In genomic region chr1:240109130-240109529, GRCh38 we compare ENCODE assay signal across 25 cellular contexts. TPM values are rescaled to one million over a fixed set of nuclear protein-coding genes. Genes with fewer than 3 reads are reported as not detected.
"Had no signal": no experiment of that assay in that cellular context is flagged by ENCODE, and none has a peak within 500 bp of the region (broad histone marks: within the 10 kb centered on the region; RNA-seq: fewer than 3 reads in every experiment).

No MANE protein-coding gene starts in this region.

- H3K4me1 ChIP-seq: breast epithelium, left ventricle myocardium inferior, prostate gland, stomach, upper lobe of right lung had no signal

- H3K36me3 ChIP-seq: breast epithelium, left ventricle myocardium inferior, prostate gland, stomach, upper lobe of right lung had no signal

- DNase-seq: activated CD4-positive, alpha-beta T cell treated with anti-CD3 and anti-CD28 coated beads, Interleukin-2, amount 10 ng/mL, durations not matched to agents 7 days and 5 days; activated CD8-positive, alpha-beta memory T cell treated with anti-CD3 and anti-CD28 coated beads, Interleukin-2, amount 50 U/mL, for 4 hours; activated effector memory CD4-positive, alpha-beta T cell treated with Interleukin-2 at 50 U/mL for 16 hours; activated naive CD4-positive, alpha-beta T cell treated with anti-CD3 and anti-CD28 coated beads, Interleukin-2, amount 10 ng/mL, durations not matched to agents 7 days and 5 days; activated naive CD8-positive, alpha-beta T cell treated with anti-CD3 and anti-CD28 coated beads, Interleukin-2, amount 50 U/mL, for 24 hours; activated T-cell treated with anti-CD3 and anti-CD28 coated beads, Interleukin-2, amount 50 U/mL, for 48 hours; aorta; cerebellar nuclear complex; dermis blood vessel endothelial cell; head of caudate nucleus; left ventricle myocardium inferior; mammary epithelial cell; naive B cell; right cardiac atrium; stimulated activated CD4-positive, alpha-beta T cell treated with anti-CD3 and anti-CD28 coated beads, Interleukin-15, amount 100 ng/mL, for 24 hours; stimulated activated CD4-positive, alpha-beta T cell treated with anti-CD3 and anti-CD28 coated beads, Interleukin-2, amount 100 ng/mL, for 48 hours; stomach; T-helper 1 cell; T-helper 9 cell; testis; upper lobe of right lung had no signal

- FAIRE-seq: frontal cortex had no signal

- H3K9me3 ChIP-seq: breast epithelium, left ventricle myocardium inferior, prostate gland, stomach, testis, upper lobe of right lung had no signal

- H3K27me3 ChIP-seq: breast epithelium, stomach, testis, upper lobe of right lung had no signal

- H3K27ac ChIP-seq: breast epithelium, left ventricle myocardium inferior, prostate gland, skin epidermis, stomach, testis, upper lobe of right lung had no signal

- H3K4me3 ChIP-seq: breast epithelium, left ventricle myocardium inferior, prostate gland, skin epidermis, stomach, testis, upper lobe of right lung had no signal

RNA-seq across cellular contexts. Expression of gene FMN2, which starts 17.4 kb away (rescaled TPM):
- total RNA-seq: activated CD4-positive, alpha-beta T cell treated with anti-CD3 and anti-CD28 coated beads, Interleukin-2, amount 10 ng/mL, durations not matched to agents 7 days and 5 days; left ventricle myocardium inferior; mammary epithelial cell had no signal
- polyA plus RNA-seq: mammary epithelial cell had no signal
